20 cellular contexts compared by ENCODE assay signal in the genomic region with DNA sequence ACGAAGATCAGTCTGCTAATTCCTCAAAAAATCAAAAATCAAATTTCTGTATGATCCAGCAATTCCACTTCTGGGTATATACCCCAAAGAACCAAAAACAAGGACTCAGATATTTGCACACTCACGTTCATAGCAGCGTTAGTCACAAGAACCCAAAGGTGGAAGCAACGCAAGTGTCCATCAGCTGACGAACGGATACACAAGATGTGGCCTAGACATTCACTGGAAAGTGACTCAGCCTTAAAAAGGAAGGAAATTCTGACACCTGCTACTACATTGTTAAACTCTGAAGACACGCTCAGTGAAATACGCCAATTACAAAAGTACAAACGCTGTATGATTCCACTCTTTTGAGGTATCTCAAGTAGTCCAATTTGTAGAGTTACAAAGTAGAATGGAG.
DNase-seq lines count a peak whose midpoint lies in the region; ATAC-seq and TF ChIP-seq lines count a peak whose summit lies in the region.
"Had no signal": no experiment of that assay in that cellular context is flagged by ENCODE, and none has a peak within 500 bp of the region (broad histone marks: within the 10 kb centered on the region; RNA-seq: fewer than 3 reads in every experiment).

No MANE protein-coding gene starts in this region.

- H3K27ac Mint-ChIP-seq in activated CD8-positive, alpha-beta memory T cell treated with anti-CD3 and anti-CD28 coated beads, Interleukin-2, amount 10 ng/mL, durations not matched to agents 7 days and 5 days, result no peak overlapping the region
- no peak overlapping the region for H3K27ac Mint-ChIP-seq in neural progenitor cell
- H3K27ac Mint-ChIP-seq: CD4-positive, CD25-positive, alpha-beta regulatory T cell had no signal

- peaks cover 77% of the 10 kb centered on the region for H3K4me1 ChIP-seq in psoas muscle
- H3K4me1 ChIP-seq in neural progenitor cell, result peaks cover 3% of the 10 kb centered on the region

- ATAC-seq in psoas muscle, result no peak
- ATAC-seq in activated CD8-positive, alpha-beta memory T cell treated with anti-CD3 and anti-CD28 coated beads, Interleukin-2, amount 10 ng/mL, durations not matched to agents 7 days and 5 days, result no peak
- no peak for ATAC-seq in HG03571 (IDR thresholded peaks at IDR 0.05; ENCODE audit: unreplicated experiment)
- ATAC-seq: Panc1 had no signal

- peak overlapping the region; percentile 82 for H3K27ac ChIP-seq in psoas muscle
- H3K27ac ChIP-seq in neural progenitor cell, result no peak overlapping the region

- no peaks in the 10 kb centered on the region for H3K4me1 Mint-ChIP-seq in activated CD8-positive, alpha-beta memory T cell treated with anti-CD3 and anti-CD28 coated beads, Interleukin-2, amount 10 ng/mL, durations not matched to agents 7 days and 5 days
- H3K4me1 Mint-ChIP-seq in neural progenitor cell, result no peaks in the 10 kb centered on the region

- TF ChIP-seq CTCF in NB4 (IDR thresholded peaks at IDR 0.05; ENCODE audit: low read depth, low read length) (no peak), psoas muscle (IDR thresholded peaks at IDR 0.05) (no peak), neural progenitor cell (IDR thresholded peaks at IDR 0.05) (no peak)

- no peak for TF ChIP-seq POLR2A in NB4 (IDR thresholded peaks at IDR 0.05; ENCODE audit: extremely low read depth, insufficient read length)

- H3K9me3 ChIP-seq in psoas muscle, result no peaks in the 10 kb centered on the region
- H3K9me3 ChIP-seq in neural progenitor cell (ENCODE audit: low read depth), result no peaks in the 10 kb centered on the region
- H3K9me3 ChIP-seq: Caco-2, SK-N-SH had no signal

- intact Hi-C loops in psoas muscle (cut with DNase I), result loop anchor here in 1 of 2 donors (10.0 kb wide), 1 partner anchor 107 kb away; no protein-coding TSS in a partner anchor

- no peaks in the 10 kb centered on the region for H3K9me3 Mint-ChIP-seq in activated CD8-positive, alpha-beta memory T cell treated with anti-CD3 and anti-CD28 coated beads, Interleukin-2, amount 10 ng/mL, durations not matched to agents 7 days and 5 days (ENCODE audit: low read depth)
- no peaks in the 10 kb centered on the region for H3K9me3 Mint-ChIP-seq in neural progenitor cell
- H3K9me3 Mint-ChIP-seq: CD4-positive, CD25-positive, alpha-beta regulatory T cell had no signal

- no peaks in the 10 kb centered on the region for H3K27me3 Mint-ChIP-seq in activated CD8-positive, alpha-beta memory T cell treated with anti-CD3 and anti-CD28 coated beads, Interleukin-2, amount 10 ng/mL, durations not matched to agents 7 days and 5 days
- H3K27me3 Mint-ChIP-seq in neural progenitor cell (ENCODE audit: insufficient read depth, low read depth), result no peaks in the 10 kb centered on the region
- H3K27me3 Mint-ChIP-seq: CD4-positive, CD25-positive, alpha-beta regulatory T cell had no signal

- H3K4me3 ChIP-seq in NB4 (ENCODE audit: low read depth, low read length), result no peak overlapping the region
- no peak overlapping the region for H3K4me3 ChIP-seq in psoas muscle
- H3K4me3 ChIP-seq in neural progenitor cell, result no peak overlapping the region

- CTCF ChIA-PET in activated CD8-positive, alpha-beta memory T cell treated with anti-CD3 and anti-CD28 coated beads, Interleukin-2, amount 10 ng/mL, durations not matched to agents 7 days and 5 days (lab: Charles Lee), result no interaction called here

- DNase-seq in KG1 (lab: John Stamatoyannopoulos, UW), result peak; percentile 50
- peak; percentile 68 for DNase-seq in NB4 (ENCODE audit: low read depth)
- DNase-seq in dermis blood vessel endothelial cell, result peak; percentile 98
- DNase-seq in psoas muscle, result no peak
- no peak for DNase-seq in activated CD8-positive, alpha-beta memory T cell treated with anti-CD3 and anti-CD28 coated beads, Interleukin-2, amount 10 ng/mL, durations not matched to agents 7 days and 5 days
- no peak for DNase-seq in epidermal melanocyte (ENCODE audit: insufficient read length, low spot score)
- no peak for DNase-seq in neural progenitor cell (ENCODE audit: low spot score)
- DNase-seq: ACHN; Caco-2; CD4-positive, CD25-positive, alpha-beta regulatory T cell; EL; IMR-90; NCI-H1436; NCI-H2029; NCI-H2171 treated with DMSO at 0.1 percent for 48 hours; NCI-H446 treated with DMSO at 0.1 percent for 48 hours; NCI-H748 treated with DMSO at 0.1 percent for 48 hours; SK-N-SH had no signal

- H3K9ac ChIP-seq in neural progenitor cell, result no peak overlapping the region
- H3K9ac ChIP-seq: SK-N-SH had no signal

- peaks cover 1% of the 10 kb centered on the region for H3K36me3 Mint-ChIP-seq in activated CD8-positive, alpha-beta memory T cell treated with anti-CD3 and anti-CD28 coated beads, Interleukin-2, amount 10 ng/mL, durations not matched to agents 7 days and 5 days
- H3K36me3 Mint-ChIP-seq in neural progenitor cell, result no peaks in the 10 kb centered on the region

- no peak overlapping the region for H2AFZ ChIP-seq in neural progenitor cell (replicated peaks)

- H3F3A ChIP-seq in neural progenitor cell (ENCODE audit: low read depth), result no peaks in the 10 kb centered on the region

- no peaks in the 10 kb centered on the region for H4K20me1 ChIP-seq in neural progenitor cell (ENCODE audit: low read depth)

- H3K79me2 ChIP-seq in neural progenitor cell (ENCODE audit: low read depth), result no peaks in the 10 kb centered on the region

- H3K4me3 Mint-ChIP-seq in activated CD8-positive, alpha-beta memory T cell treated with anti-CD3 and anti-CD28 coated beads, Interleukin-2, amount 10 ng/mL, durations not matched to agents 7 days and 5 days, result no peak overlapping the region
- H3K4me3 Mint-ChIP-seq in neural progenitor cell, result no peak overlapping the region
- H3K4me3 Mint-ChIP-seq: CD4-positive, CD25-positive, alpha-beta regulatory T cell had no signal

- peaks cover 0 to 4% of the 10 kb centered on the region in 2 donors for H3K36me3 ChIP-seq in psoas muscle (ENCODE audit: insufficient read depth in 1 of 2, low read depth in 1 of 2)
- no peaks in the 10 kb centered on the region for H3K36me3 ChIP-seq in neural progenitor cell

- 77 to 78% (median 77%) methylated on average over 9 of the region's 9 CpGs for WGBS in psoas muscle, 3 donors

- no peak overlapping the region for H3K4me2 ChIP-seq in neural progenitor cell
- H3K4me2 ChIP-seq: SK-N-SH had no signal

- H3K27me3 ChIP-seq in psoas muscle (ENCODE audit: insufficient read depth in 3 of 3, low read length in 2 of 3) (no peaks in the 10 kb centered on the region), neural progenitor cell (no peaks in the 10 kb centered on the region)

Comparison
In these comparisons a context has a peak if more than half of its experiments do, and no peak if none do; other contexts are left out.
1. DNase-seq: peak in KG1 (single experiment), NB4 (single experiment) and dermis blood vessel endothelial cell (single experiment); none in psoas muscle (0 of 2), activated CD8-positive, alpha-beta memory T cell treated with anti-CD3 and anti-CD28 coated beads, Interleukin-2, amount 10 ng/mL, durations not matched to agents 7 days and 5 days (single experiment), epidermal melanocyte (single experiment) and neural progenitor cell (single experiment).